Comparison of ENCODE assay signal across 17 cellular contexts in genomic region chr16:50570808-50571598, GRCh38. TPM values are rescaled to one million over a fixed set of nuclear protein-coding genes. Genes with fewer than 3 reads are reported as not detected.
DNase-seq lines count a peak whose midpoint lies in the region; TF ChIP-seq lines count a peak whose summit lies in the region.
"Had no signal": no experiment of that assay in that cellular context is flagged by ENCODE, and none has a peak within 500 bp of the region (broad histone marks: within the 10 kb centered on the region; RNA-seq: fewer than 3 reads in every experiment).

No MANE protein-coding gene starts in this region.

- H3K27me3 ChIP-seq in WERI-Rb-1 (ENCODE audit: insufficient read depth, low read depth, severe bottlenecking), result no peaks in the 10 kb centered on the region
- no peaks in the 10 kb centered on the region for H3K27me3 ChIP-seq in spleen (replicated peaks in 1 of 7)
- H3K27me3 ChIP-seq: BE2C had no signal

- TF ChIP-seq CTCF in WERI-Rb-1 (IDR thresholded peaks at IDR 0.05; ENCODE audit: low read depth, low read length) (no peak), nephron progenitor cell (IDR thresholded peaks at IDR 0.05) (no peak), spleen (IDR thresholded peaks at IDR 0.05 in 8 of 11, conservative IDR thresholded peaks at IDR 0.05 in 3 of 11) (no peak)

- no peaks in the 10 kb centered on the region for H3K9me3 ChIP-seq in WERI-Rb-1 (ENCODE audit: severe bottlenecking)
- no peaks in the 10 kb centered on the region for H3K9me3 ChIP-seq in spleen
- H3K9me3 ChIP-seq: A549, BE2C had no signal

- peak; percentile 74 to 95 for DNase-seq in NCI-H524 (lab: John Stamatoyannopoulos, UW)
- peak; percentile 15 for DNase-seq in WERI-Rb-1
- no peak for DNase-seq in nephron progenitor cell
- peak; percentile 40 for DNase-seq in spleen
- no peak for DNase-seq in cerebellar nuclear complex (lab: John Stamatoyannopoulos, UW)
- no peak for DNase-seq in occipital lobe (lab: John Stamatoyannopoulos, UW)
- no peak for DNase-seq in activated CD4-positive, alpha-beta T cell treated with anti-CD3 and anti-CD28 coated beads, Interleukin-2, amount 50 U/mL, for 4 hours
- DNase-seq: BE2C; CD4-positive, alpha-beta memory T cell; DND-41; GDM1; GOT3; H9; HFFc6 had no signal

- TF ChIP-seq POLR2A in spleen (IDR thresholded peaks at IDR 0.05), result no peak

- peaks cover 26% of the 10 kb centered on the region for H3K36me3 Mint-ChIP-seq in nephron progenitor cell (ENCODE audit: low read depth)

- H3K27ac Mint-ChIP-seq in nephron progenitor cell, result peak overlapping the region; percentile 52
- H3K27ac Mint-ChIP-seq: HFFc6 had no signal

- no peak overlapping the region for H3K27ac ChIP-seq in WERI-Rb-1
- H3K27ac ChIP-seq in spleen, result no peak overlapping the region
- H3K27ac ChIP-seq: A549, C4-2B had no signal

- no peak overlapping the region for H3K4me3 ChIP-seq in WERI-Rb-1 (ENCODE audit: low read depth, low read length)
- H3K4me3 ChIP-seq in spleen, result no peak overlapping the region
- H3K4me3 ChIP-seq: A549 had no signal

- intact Hi-C loops in spleen (cut with DNase I; ENCODE audit: low total_unique reads), result no loop called here

- WGBS in spleen, 5 donors, result 86 to 92% (median 92%) methylated on average over 9 to 11 of the region's 11 CpGs

- no peaks in the 10 kb centered on the region for H3K27me3 Mint-ChIP-seq in nephron progenitor cell (ENCODE audit: low read depth, poor library complexity)
- H3K27me3 Mint-ChIP-seq: CD4-positive, alpha-beta memory T cell had no signal

- no peaks in the 10 kb centered on the region for H3K9me3 Mint-ChIP-seq in nephron progenitor cell
- H3K9me3 Mint-ChIP-seq: CD4-positive, alpha-beta memory T cell; H9; HFFc6 had no signal

- peaks cover 79% of the 10 kb centered on the region for H3K4me1 Mint-ChIP-seq in nephron progenitor cell

- no peak overlapping the region for H3K4me3 Mint-ChIP-seq in nephron progenitor cell
- H3K4me3 Mint-ChIP-seq: CD4-positive, alpha-beta memory T cell; H9; HFFc6 had no signal

- H3K36me3 ChIP-seq in WERI-Rb-1, result peaks cover 4% of the 10 kb centered on the region; the same call in 1 of the 2 replicates
- no peaks in the 10 kb centered on the region for H3K36me3 ChIP-seq in spleen
- H3K36me3 ChIP-seq: BE2C had no signal

- H3K4me1 ChIP-seq in spleen, result peaks cover 0 to 6% (median 0%) of the 10 kb centered on the region in 6 donors
- H3K4me1 ChIP-seq: A549, BE2C had no signal

RNA-seq across cellular contexts. Expression of gene NKD1, which starts 22.8 kb away (rescaled TPM):
- total RNA-seq in spleen, result 10 to 100 TPM in 1 of 7 donors, 1 to 10 TPM in 6; 1.7 to 15.2 (median 7.0) TPM
- polyA plus RNA-seq in spleen, result under 1 TPM; 0.11 to 0.74 (median 0.38) TPM
- total RNA-seq in occipital lobe, result 2.2 TPM
- total RNA-seq: HFFc6 had no signal
- polyA plus RNA-seq: AG04450 had no signal

Comparison
In these comparisons a context has a peak if more than half of its experiments do, and no peak if none do; other contexts are left out.
1. DNase-seq: peak in NCI-H524 (2 of 2), WERI-Rb-1 (single experiment) and spleen (single experiment); none in nephron progenitor cell (single experiment), cerebellar nuclear complex (0 of 2), occipital lobe (single experiment) and activated CD4-positive, alpha-beta T cell treated with anti-CD3 and anti-CD28 coated beads, Interleukin-2, amount 50 U/mL, for 4 hours (0 of 2).